ENCODE assay signal across 9 cellular contexts in the genomic region with DNA sequence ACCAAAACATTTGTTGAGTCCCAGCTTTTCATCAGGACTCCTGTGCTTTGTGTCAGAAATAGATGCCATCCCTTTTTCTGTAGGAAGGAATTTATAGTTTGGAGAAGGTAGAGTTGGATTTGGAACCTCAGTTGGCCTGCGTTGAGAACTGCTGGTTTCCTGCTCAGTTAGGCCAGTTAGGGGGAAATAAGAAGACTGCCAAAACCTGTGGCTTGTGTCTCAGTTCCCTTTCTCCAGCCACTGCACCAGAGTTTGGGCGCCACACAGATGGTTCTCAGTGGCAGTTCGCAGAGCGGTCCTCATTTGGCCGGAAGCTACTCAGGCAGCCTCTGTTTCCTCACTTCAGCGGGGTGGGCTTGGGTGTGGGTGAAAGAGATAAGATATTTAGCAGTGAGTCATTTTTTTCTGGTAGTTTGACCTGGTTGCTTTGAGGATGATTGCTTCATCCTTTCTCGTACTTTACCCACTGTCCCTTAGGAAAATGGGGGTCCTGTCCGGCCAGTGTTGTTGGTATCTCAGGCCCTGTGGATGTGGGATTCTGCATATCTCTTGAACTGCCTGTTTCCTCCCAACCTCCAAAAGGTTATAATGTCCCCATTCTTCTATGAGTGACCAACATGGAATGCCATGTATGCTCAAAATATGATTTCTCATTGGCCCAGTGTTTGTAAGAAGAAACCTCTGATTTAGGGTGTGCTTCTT. TPM values are rescaled to one million over a fixed set of nuclear protein-coding genes. Genes with fewer than 3 reads are reported as not detected.
A peak's percentile ranks its signal among the peaks of the same experiment; 100 is the strongest.
DNase-seq lines count a peak whose midpoint lies in the region; ATAC-seq, FAIRE-seq and TF ChIP-seq lines count a peak whose summit lies in the region.
"Had no signal": no experiment of that assay in that cellular context is flagged by ENCODE, and none has a peak within 500 bp of the region (broad histone marks: within the 10 kb centered on the region; RNA-seq: fewer than 3 reads in every experiment).

No MANE protein-coding gene starts in this region.

- H3K9me2 ChIP-seq in OCI-LY7 (ENCODE audit: insufficient read depth, low read length) = no peaks in the 10 kb centered on the region

- TF ChIP-seq EP300 in A549 (IDR thresholded peaks at IDR 0.05) = no peak
- TF ChIP-seq EP300 in sigmoid colon (IDR thresholded peaks at IDR 0.05) = no peak

- ATAC-seq in A549 (no peak; a peak in 1 of 6 replicates), GM18870 (IDR thresholded peaks at IDR 0.05; ENCODE audit: unreplicated experiment) (peak; percentile 57), HG02970 (IDR thresholded peaks at IDR 0.05; ENCODE audit: low FRiP score, unreplicated experiment) (peak; percentile 52)

- TF ChIP-seq CTCF in A549 (IDR thresholded peaks at IDR 0.05) (no peak), OCI-LY7 (conservative IDR thresholded peaks at IDR 0.05; ENCODE audit: low read length) (no peak), cardiac fibroblast (IDR thresholded peaks at IDR 0.05; ENCODE audit: low read depth, low read length) (no peak), sigmoid colon (IDR thresholded peaks at IDR 0.05) (no peak), D721Med (IDR thresholded peaks at IDR 0.05; ENCODE audit: insufficient read depth, missing control alignments) (no peak)

- H3K4me1 ChIP-seq in A549 = peaks cover 18% of the 10 kb centered on the region
- peaks cover 61% of the 10 kb centered on the region for H3K4me1 ChIP-seq in OCI-LY7 (ENCODE audit: insufficient read depth, low read length, poor library complexity, severe bottlenecking)
- peaks cover 0 to 37% (median 29%) of the 10 kb centered on the region in 4 donors for H3K4me1 ChIP-seq in sigmoid colon

- POLR2A ChIA-PET in A549 (lab: Yijun Ruan, JAX) = no interaction called here
- POLR2A ChIA-PET in OCI-LY7 (lab: Charles Lee) = interaction anchor here (0.7 to 1.4 kb wide), 3 partner anchors 14 to 89 kb away, joined by 3 read pairs; no protein-coding TSS in a partner anchor

- no peak for TF ChIP-seq RAD21 in A549 (conservative IDR thresholded peaks at IDR 0.05 in 1 of 2, IDR thresholded peaks at IDR 0.05 in 1 of 2)

- CTCF ChIA-PET in A549 (lab: Yijun Ruan, JAX) = no interaction called here
- CTCF ChIA-PET in OCI-LY7 (lab: Charles Lee; ENCODE audit: unreplicated experiment) = no interaction called here

- intact Hi-C loops in OCI-LY7 (cut with micrococcal nuclease; ENCODE audit: unreplicated experiment) = loop anchor here (1.0 kb wide), 1 partner anchor 45 kb away; no protein-coding TSS in a partner anchor
- intact Hi-C loops in sigmoid colon (cut with DNase I) = no loop called here

- FAIRE-seq in A549 (lab: Jason Lieb, UNC) (no peak), D721Med (lab: Jason Lieb, UNC) (no peak)
- FAIRE-seq: pancreas had no signal

- TF ChIP-seq POLR2A in A549 (IDR thresholded peaks at IDR 0.05; ENCODE audit: low read length) = no peak
- TF ChIP-seq POLR2A in sigmoid colon (IDR thresholded peaks at IDR 0.05) = no peak

- no peak overlapping the region for H3K4me3 ChIP-seq in A549
- H3K4me3 ChIP-seq in OCI-LY7 (ENCODE audit: low read depth, low read length, poor library complexity, severe bottlenecking) = peak overlapping the region; percentile 44
- H3K4me3 ChIP-seq in cardiac fibroblast (replicated peaks in 1 of 2; ENCODE audit: low read depth in 2 of 2, low read length in 2 of 2) = no peak overlapping the region
- no peak overlapping the region for H3K4me3 ChIP-seq in sigmoid colon
- H3K4me3 ChIP-seq in MG63 = no peak overlapping the region
- H3K4me3 ChIP-seq: pancreas had no signal

- peak overlapping the region; percentile 29; the same call in 1 of the 3 replicates for H3K4me2 ChIP-seq in A549
- H3K4me2 ChIP-seq in OCI-LY7 (ENCODE audit: low read length) = peak overlapping the region; percentile 59

- H3K27me3 ChIP-seq in sigmoid colon = no peaks in the 10 kb centered on the region
- no peaks in the 10 kb centered on the region for H3K27me3 ChIP-seq in MG63
- H3K27me3 ChIP-seq: pancreas had no signal

- no TSS peak for BruUV-seq in OCI-LY7 (replicated peaks; lab: Mats Ljungman, UMichigan)

- peak overlapping the region; percentile 53; the same call in 1 of the 2 replicates for H2AFZ ChIP-seq in OCI-LY7 (ENCODE audit: low read length)

- H3K79me2 ChIP-seq in OCI-LY7 (ENCODE audit: insufficient read depth, low read depth, low read length) = peaks cover 55% of the 10 kb centered on the region; the same call in 1 of the 2 replicates

- WGBS in A549 (ENCODE audit: missing lambda C conversion rate) = 93% methylated on average over 8 of the region's 8 CpGs
- WGBS in sigmoid colon, 2 donors = 54 to 85% methylated on average over 8 of the region's 8 CpGs

- no peaks in the 10 kb centered on the region for H3K9me3 ChIP-seq in A549
- no peaks in the 10 kb centered on the region for H3K9me3 ChIP-seq in OCI-LY7 (ENCODE audit: low read length)
- H3K9me3 ChIP-seq in sigmoid colon = no peaks in the 10 kb centered on the region
- H3K9me3 ChIP-seq in MG63 = no peaks in the 10 kb centered on the region
- H3K9me3 ChIP-seq: pancreas had no signal

- H3K27ac ChIP-seq in A549 (no peak overlapping the region), OCI-LY7 (ENCODE audit: low read depth, low read length, poor library complexity, severe bottlenecking) (peak overlapping the region; percentile 90), sigmoid colon (no peak overlapping the region)
- H3K27ac ChIP-seq: pancreas had no signal

- no peaks in the 10 kb centered on the region for H4K20me1 ChIP-seq in OCI-LY7 (ENCODE audit: insufficient read depth, low read length)

- DNase-seq in A549 (ENCODE audit: low read depth in 1 of 2, low spot score in 1 of 2) (no peak), OCI-LY7 (ENCODE audit: low spot score) (peak; percentile 93), cardiac fibroblast (ENCODE audit: low read depth in 2 of 2) (peak; percentile 57), sigmoid colon (peak; percentile 70), MG63 (no peak), D721Med (ENCODE audit: insufficient read length, low spot score) (no peak)
- DNase-seq: pancreas had no signal

- H3K36me3 ChIP-seq in OCI-LY7 (ENCODE audit: insufficient read depth, low read length) (no peaks in the 10 kb centered on the region), sigmoid colon (no peaks in the 10 kb centered on the region), MG63 (no peaks in the 10 kb centered on the region)
- H3K36me3 ChIP-seq: pancreas had no signal

TF ChIP-seq in A549, 52 proteins besides CTCF, POLR2A, EP300 and RAD21 (continues in another document):
- TF ChIP-seq RCOR1 (IDR thresholded peaks at IDR 0.05; ENCODE audit: low read depth, low read length) = no peak
- no peak for TF ChIP-seq EHF (CRISPR knock-in tag; IDR thresholded peaks at IDR 0.05)
- TF ChIP-seq CHD4 (IDR thresholded peaks at IDR 0.05; ENCODE audit: borderline replicate concordance) = no peak
- no peak for TF ChIP-seq BHLHE40 (IDR thresholded peaks at IDR 0.05; ENCODE audit: low read depth, low read length)
- TF ChIP-seq NFE2L2 (conservative IDR thresholded peaks at IDR 0.05; ENCODE audit: low read length) = no peak
- no peak for TF ChIP-seq SMC3 (IDR thresholded peaks at IDR 0.05)
- TF ChIP-seq HOXB13 (CRISPR knock-in tag; IDR thresholded peaks at IDR 0.05; ENCODE audit: low read depth) = no peak
- TF ChIP-seq KDM1A (IDR thresholded peaks at IDR 0.05; ENCODE audit: low read depth) = no peak
- no peak for TF ChIP-seq NR3C1 (IDR thresholded peaks at IDR 0.05)
- TF ChIP-seq, protein P1, sequence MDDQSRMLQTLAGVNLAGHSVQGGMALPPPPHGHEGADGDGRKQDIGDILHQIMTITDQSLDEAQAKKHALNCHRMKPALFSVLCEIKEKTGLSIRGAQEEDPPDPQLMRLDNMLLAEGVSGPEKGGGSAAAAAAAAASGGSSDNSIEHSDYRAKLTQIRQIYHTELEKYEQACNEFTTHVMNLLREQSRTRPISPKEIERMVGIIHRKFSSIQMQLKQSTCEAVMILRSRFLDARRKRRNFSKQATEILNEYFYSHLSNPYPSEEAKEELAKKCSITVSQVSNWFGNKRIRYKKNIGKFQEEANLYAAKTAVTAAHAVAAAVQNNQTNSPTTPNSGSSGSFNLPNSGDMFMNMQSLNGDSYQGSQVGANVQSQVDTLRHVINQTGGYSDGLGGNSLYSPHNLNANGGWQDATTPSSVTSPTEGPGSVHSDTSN (IDR thresholded peaks at IDR 0.05) = no peak
- no peak for TF ChIP-seq TP53 (CRISPR knock-in tag; IDR thresholded peaks at IDR 0.05)
- TF ChIP-seq SREBF2 (IDR thresholded peaks at IDR 0.05) = no peak
- TF ChIP-seq, protein P2, sequence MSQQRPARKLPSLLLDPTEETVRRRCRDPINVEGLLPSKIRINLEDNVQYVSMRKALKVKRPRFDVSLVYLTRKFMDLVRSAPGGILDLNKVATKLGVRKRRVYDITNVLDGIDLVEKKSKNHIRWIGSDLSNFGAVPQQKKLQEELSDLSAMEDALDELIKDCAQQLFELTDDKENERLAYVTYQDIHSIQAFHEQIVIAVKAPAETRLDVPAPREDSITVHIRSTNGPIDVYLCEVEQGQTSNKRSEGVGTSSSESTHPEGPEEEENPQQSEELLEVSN (IDR thresholded peaks at IDR 0.05; ENCODE audit: borderline replicate concordance, low read depth) = no peak
- TF ChIP-seq, protein P3, sequence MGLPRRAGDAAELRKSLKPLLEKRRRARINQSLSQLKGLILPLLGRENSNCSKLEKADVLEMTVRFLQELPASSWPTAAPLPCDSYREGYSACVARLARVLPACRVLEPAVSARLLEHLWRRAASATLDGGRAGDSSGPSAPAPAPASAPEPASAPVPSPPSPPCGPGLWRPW (IDR thresholded peaks at IDR 0.05) = no peak
- TF ChIP-seq KDM5A (IDR thresholded peaks at IDR 0.05) = no peak
- no peak for TF ChIP-seq ESRRA (IDR thresholded peaks at IDR 0.05; ENCODE audit: borderline replicate concordance, low read length)

RNA-seq across cellular contexts. Expression of a gene that starts 53.7 kb away (rescaled TPM):
- 8.3 and 10.0 TPM in 2 replicates for polyA plus RNA-seq in A549 (2011; rRNA removed)
- polyA plus RNA-seq in A549 (2012; cell fraction: cytosol; rRNA removed) = 4.1 and 4.4 TPM in 2 replicates
- 5.8 and 6.1 TPM in 2 replicates for polyA plus RNA-seq in A549 (2012; cell fraction: nucleus; rRNA removed)
- polyA plus RNA-seq in A549 (2017; fragmentation: RNase III; extraction: RNeasy Plus Mini Kit Qiagen cat#74134 plus additional on column Dnase treatment) = 6.7 to 7.8 TPM (median 7.3 TPM) in 3 replicates
- 11.8 and 13.0 TPM in 2 replicates for polyA minus RNA-seq in A549 (2011; rRNA and poly(A)+ RNA removed)
- 18.4 and 19.0 TPM in 2 replicates for total RNA-seq in OCI-LY7 (2014; rRNA removed; shearing (Covaris generic))
- total RNA-seq in OCI-LY7 (2022) = 19.5 and 21.0 TPM in 2 replicates
- total RNA-seq in sigmoid colon = 1 to 10 TPM; 6.1 to 7.8 (median 6.8) TPM
- polyA plus RNA-seq in sigmoid colon = 1 to 10 TPM; 1.8 to 7.3 (median 2.1) TPM
- 0.56 and 1.1 TPM in 2 replicates for total RNA-seq in MG63 (2014; rRNA removed; shearing (Covaris generic); ENCODE audit: low replicate concordance)

Comparison
In these comparisons a context has a peak if more than half of its experiments do, and no peak if none do; other contexts are left out.
1. ATAC-seq: peak in GM18870 (single experiment) and HG02970 (single experiment); none in A549 (0 of 2).
2. DNase-seq: peak in OCI-LY7 (single experiment), cardiac fibroblast (2 of 2) and sigmoid colon (single experiment); none in A549 (0 of 2), MG63 (single experiment) and D721Med (single experiment).